Comparison of ENCODE assay signal across 13 cellular contexts in genomic region chr12:25107920-25108319, GRCh38.
DNase-seq lines count a peak whose midpoint lies in the region; ATAC-seq and TF ChIP-seq lines count a peak whose summit lies in the region.
"Had no signal": no experiment of that assay in that cellular context is flagged by ENCODE, and none has a peak within 500 bp of the region (broad histone marks: within the 10 kb centered on the region; RNA-seq: fewer than 3 reads in every experiment).

No MANE protein-coding gene starts in this region.

- no peaks in the 10 kb centered on the region for H3K27me3 Mint-ChIP-seq in activated CD8-positive, alpha-beta T cell treated with anti-CD3 and anti-CD28 coated beads for 36 hours
- no peaks in the 10 kb centered on the region for H3K27me3 Mint-ChIP-seq in activated CD8-positive, alpha-beta T cell treated with anti-CD3 and anti-CD28 coated beads, Interleukin-2, amount 10 ng/mL, durations not matched to agents 7 days and 5 days (ENCODE audit: low read depth)
- no peaks in the 10 kb centered on the region for H3K27me3 Mint-ChIP-seq in stimulated activated naive B cell treated with anti-CD40 and anti-IgM and Interleukin-4, amounts not matched to agents 10 μg/mL and 1 μg/mL and 100 μg/mL, for 72 hours
- H3K27me3 Mint-ChIP-seq: progenitor cell of endocrine pancreas had no signal

- H3K9me3 Mint-ChIP-seq in activated CD8-positive, alpha-beta T cell treated with anti-CD3 and anti-CD28 coated beads for 36 hours: peaks cover 4% of the 10 kb centered on the region
- H3K9me3 Mint-ChIP-seq in activated CD8-positive, alpha-beta T cell treated with anti-CD3 and anti-CD28 coated beads, Interleukin-2, amount 10 ng/mL, durations not matched to agents 7 days and 5 days (ENCODE audit: insufficient read depth): no peaks in the 10 kb centered on the region
- H3K9me3 Mint-ChIP-seq in stimulated activated naive B cell treated with anti-CD40 and anti-IgM and Interleukin-4, amounts not matched to agents 10 μg/mL and 1 μg/mL and 100 μg/mL, for 72 hours: peaks cover 0 to 5% of the 10 kb centered on the region in 2 donors

- ATAC-seq in activated CD8-positive, alpha-beta T cell treated with anti-CD3 and anti-CD28 coated beads for 36 hours: no peak
- ATAC-seq in activated CD8-positive, alpha-beta T cell treated with anti-CD3 and anti-CD28 coated beads, Interleukin-2, amount 10 ng/mL, durations not matched to agents 7 days and 5 days: no peak
- ATAC-seq in GM21825 (IDR thresholded peaks at IDR 0.05; ENCODE audit: unreplicated experiment) (peak; percentile 98), HG03442 (IDR thresholded peaks at IDR 0.05; ENCODE audit: unreplicated experiment) (peak; percentile 96)
- ATAC-seq in stimulated activated naive B cell treated with anti-CD40 and anti-IgM and Interleukin-4, amounts not matched to agents 10 μg/mL and 1 μg/mL and 100 μg/mL, for 72 hours (replicated peaks): peak; percentile 91 to 94
- ATAC-seq: WTC11 had no signal

- POLR2A ChIA-PET in activated CD8-positive, alpha-beta T cell treated with anti-CD3 and anti-CD28 coated beads for 36 hours (lab: Charles Lee): no interaction called here
- POLR2A ChIA-PET in activated CD8-positive, alpha-beta T cell treated with anti-CD3 and anti-CD28 coated beads, Interleukin-2, amount 10 ng/mL, durations not matched to agents 7 days and 5 days (lab: Charles Lee): interaction anchor here (0.7 kb wide), 1 partner anchor 100 kb away, joined by 3 read pairs; no protein-coding TSS in a partner anchor
- POLR2A ChIA-PET in HEK293T (lab: Yijun Ruan, JAX): no interaction called here

- TF ChIP-seq CTCF in activated CD8-positive, alpha-beta T cell treated with anti-CD3 and anti-CD28 coated beads for 36 hours (IDR thresholded peaks at IDR 0.05): no peak

- H3K27ac Mint-ChIP-seq in activated CD8-positive, alpha-beta T cell treated with anti-CD3 and anti-CD28 coated beads for 36 hours: peak overlapping the region; percentile 25
- no peak overlapping the region for H3K27ac Mint-ChIP-seq in activated CD8-positive, alpha-beta T cell treated with anti-CD3 and anti-CD28 coated beads, Interleukin-2, amount 10 ng/mL, durations not matched to agents 7 days and 5 days
- H3K27ac Mint-ChIP-seq in stimulated activated naive B cell treated with anti-CD40 and anti-IgM and Interleukin-4, amounts not matched to agents 10 μg/mL and 1 μg/mL and 100 μg/mL, for 72 hours: peak overlapping the region; percentile 37
- H3K27ac Mint-ChIP-seq: progenitor cell of endocrine pancreas, WTC11 had no signal

- intact Hi-C loops in activated CD8-positive, alpha-beta T cell treated with anti-CD3 and anti-CD28 coated beads for 36 hours (cut with micrococcal nuclease): no loop called here

- peaks cover 25% of the 10 kb centered on the region for H3K36me3 Mint-ChIP-seq in activated CD8-positive, alpha-beta T cell treated with anti-CD3 and anti-CD28 coated beads for 36 hours (ENCODE audit: low read depth)
- peaks cover 30% of the 10 kb centered on the region for H3K36me3 Mint-ChIP-seq in activated CD8-positive, alpha-beta T cell treated with anti-CD3 and anti-CD28 coated beads, Interleukin-2, amount 10 ng/mL, durations not matched to agents 7 days and 5 days (ENCODE audit: low read depth)
- H3K36me3 Mint-ChIP-seq in stimulated activated naive B cell treated with anti-CD40 and anti-IgM and Interleukin-4, amounts not matched to agents 10 μg/mL and 1 μg/mL and 100 μg/mL, for 72 hours: peaks cover 23 to 25% of the 10 kb centered on the region in 2 donors
- H3K36me3 Mint-ChIP-seq: WTC11 had no signal

- peaks cover 3% of the 10 kb centered on the region for H3K4me1 Mint-ChIP-seq in activated CD8-positive, alpha-beta T cell treated with anti-CD3 and anti-CD28 coated beads for 36 hours (ENCODE audit: low read depth)
- no peaks in the 10 kb centered on the region for H3K4me1 Mint-ChIP-seq in activated CD8-positive, alpha-beta T cell treated with anti-CD3 and anti-CD28 coated beads, Interleukin-2, amount 10 ng/mL, durations not matched to agents 7 days and 5 days (ENCODE audit: low read depth)
- peaks cover 8 to 12% of the 10 kb centered on the region in 2 donors for H3K4me1 Mint-ChIP-seq in stimulated activated naive B cell treated with anti-CD40 and anti-IgM and Interleukin-4, amounts not matched to agents 10 μg/mL and 1 μg/mL and 100 μg/mL, for 72 hours
- H3K4me1 Mint-ChIP-seq: WTC11 had no signal

- DNase-seq in activated CD8-positive, alpha-beta T cell treated with anti-CD3 and anti-CD28 coated beads for 36 hours: no peak
- no peak for DNase-seq in activated CD8-positive, alpha-beta T cell treated with anti-CD3 and anti-CD28 coated beads, Interleukin-2, amount 10 ng/mL, durations not matched to agents 7 days and 5 days
- DNase-seq in stimulated activated naive B cell treated with anti-CD40 and anti-IgM and Interleukin-4, amounts not matched to agents 10 μg/mL and 1 μg/mL and 100 μg/mL, for 72 hours: no peak
- no peak for DNase-seq in HEK293T (ENCODE audit: extremely low spot score)
- DNase-seq in central memory CD4-positive, alpha-beta T cell: no peak
- no peak for DNase-seq in middle frontal gyrus (ENCODE audit: extremely low spot score, low spot score)
- DNase-seq: 8988T, islet precursor cell, NCI-H82 had no signal

- CTCF ChIA-PET in activated CD8-positive, alpha-beta T cell treated with anti-CD3 and anti-CD28 coated beads for 36 hours (lab: Charles Lee): interaction anchor here (1.4 kb wide), 1 partner anchor 48 kb away, joined by 3 read pairs; no protein-coding TSS in a partner anchor
- CTCF ChIA-PET in activated CD8-positive, alpha-beta T cell treated with anti-CD3 and anti-CD28 coated beads, Interleukin-2, amount 10 ng/mL, durations not matched to agents 7 days and 5 days (lab: Charles Lee): interaction anchor here (1.1 to 1.4 kb wide), 3 partner anchors 17 to 56 kb away, joined by 3 to 4 read pairs (median 3); a partner anchor contains a TSS
- CTCF ChIA-PET in HEK293T (lab: Yijun Ruan, JAX): no interaction called here

- no peak overlapping the region for H3K4me3 Mint-ChIP-seq in activated CD8-positive, alpha-beta T cell treated with anti-CD3 and anti-CD28 coated beads for 36 hours
- no peak overlapping the region for H3K4me3 Mint-ChIP-seq in activated CD8-positive, alpha-beta T cell treated with anti-CD3 and anti-CD28 coated beads, Interleukin-2, amount 10 ng/mL, durations not matched to agents 7 days and 5 days
- H3K4me3 Mint-ChIP-seq in stimulated activated naive B cell treated with anti-CD40 and anti-IgM and Interleukin-4, amounts not matched to agents 10 μg/mL and 1 μg/mL and 100 μg/mL, for 72 hours: no peak overlapping the region
- H3K4me3 Mint-ChIP-seq: WTC11 had no signal

TF ChIP-seq in HEK293T, 16 proteins besides CTCF, POLR2A, EP300 and RAD21:
- no peak for TF ChIP-seq LEF1 (IDR thresholded peaks at IDR 0.05; ENCODE audit: borderline replicate concordance)
- TF ChIP-seq ELF4 (IDR thresholded peaks at IDR 0.05): no peak
- TF ChIP-seq FOXM1 (IDR thresholded peaks at IDR 0.05; ENCODE audit: borderline replicate concordance): no peak
- no peak for TF ChIP-seq FOXA1 (IDR thresholded peaks at IDR 0.05)
- TF ChIP-seq L3MBTL2 (conservative IDR thresholded peaks at IDR 0.05): no peak
- no peak for TF ChIP-seq NFRKB (IDR thresholded peaks at IDR 0.05)
- no peak for TF ChIP-seq FOXK2 (IDR thresholded peaks at IDR 0.05)
- TF ChIP-seq SUZ12 (IDR thresholded peaks at IDR 0.05): no peak
- no peak for TF ChIP-seq TARDBP (IDR thresholded peaks at IDR 0.05)
- no peak for TF ChIP-seq PKNOX1 (IDR thresholded peaks at IDR 0.05)
- no peak for TF ChIP-seq SP1 (IDR thresholded peaks at IDR 0.05)
- no peak for TF ChIP-seq BHLHE40 (IDR thresholded peaks at IDR 0.05; ENCODE audit: borderline replicate concordance)
- TF ChIP-seq ARNT (IDR thresholded peaks at IDR 0.05): no peak
- no peak for TF ChIP-seq CTBP1 (IDR thresholded peaks at IDR 0.05; ENCODE audit: borderline replicate concordance)
- TF ChIP-seq ZNF384 (IDR thresholded peaks at IDR 0.05): no peak

Comparison
In these comparisons a context has a peak if more than half of its experiments do, and no peak if none do; other contexts are left out.
1. ATAC-seq: peak in GM21825 (single experiment), HG03442 (single experiment) and stimulated activated naive B cell treated with anti-CD40 and anti-IgM and Interleukin-4, amounts not matched to agents 10 μg/mL and 1 μg/mL and 100 μg/mL, for 72 hours (2 of 2); none in activated CD8-positive, alpha-beta T cell treated with anti-CD3 and anti-CD28 coated beads for 36 hours (single experiment) and activated CD8-positive, alpha-beta T cell treated with anti-CD3 and anti-CD28 coated beads, Interleukin-2, amount 10 ng/mL, durations not matched to agents 7 days and 5 days (single experiment).